In the genomic region with DNA sequence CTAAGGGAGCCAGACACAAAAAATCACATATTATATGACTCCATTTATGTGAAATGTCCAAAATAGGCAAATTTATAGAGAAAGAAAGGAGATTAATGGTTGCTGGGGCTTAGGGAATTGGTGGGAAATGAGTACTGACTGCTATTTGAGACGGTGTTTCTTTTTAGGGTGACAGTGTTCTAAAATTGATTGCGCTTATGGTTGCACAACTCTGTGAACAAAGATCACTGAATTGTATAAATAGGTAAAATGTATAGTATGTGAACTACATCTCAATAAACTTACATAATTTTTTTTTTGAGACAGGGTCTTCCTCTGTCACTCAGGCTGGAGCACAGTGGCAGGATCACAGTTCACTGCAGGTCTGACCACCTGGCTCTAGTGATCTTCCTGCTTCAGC, we compare ENCODE assay signal across 11 cellular contexts.
"Had no signal": no experiment of that assay in that cellular context is flagged by ENCODE, and none has a peak within 500 bp of the region (broad histone marks: within the 10 kb centered on the region; RNA-seq: fewer than 3 reads in every experiment).

No MANE protein-coding gene starts in this region.

- H2AFZ ChIP-seq: GM23248, GM23338 had no signal

- H3K4me2 ChIP-seq: GM23338 had no signal

- H3K36me3 ChIP-seq: HAP-1 had no signal

- H3K27ac ChIP-seq: GM23248 had no signal

- DNase-seq: GM23248, GOT3, H7, H9, HCEC 1CT, HFFc6 had no signal

- H3K9me3 ChIP-seq: HAP-1 had no signal

- H3K9ac ChIP-seq: GM23248 had no signal

- FAIRE-seq: H1, H54 had no signal

- ATAC-seq: GM23338, HCT116 had no signal

- H3K4me3 ChIP-seq: GM23248, GM23338, HAP-1 had no signal
